In genomic region chr1:183956559-183957188, GRCh38 we compare ENCODE assay signal across 1 cellular context.
TF ChIP-seq lines count a peak whose summit lies in the region.

No MANE protein-coding gene starts in this region.

TF ChIP-seq in WTC11, 78 proteins besides CTCF, POLR2A, EP300 and RAD21 (continued from another document):
- TF ChIP-seq, protein P1, sequence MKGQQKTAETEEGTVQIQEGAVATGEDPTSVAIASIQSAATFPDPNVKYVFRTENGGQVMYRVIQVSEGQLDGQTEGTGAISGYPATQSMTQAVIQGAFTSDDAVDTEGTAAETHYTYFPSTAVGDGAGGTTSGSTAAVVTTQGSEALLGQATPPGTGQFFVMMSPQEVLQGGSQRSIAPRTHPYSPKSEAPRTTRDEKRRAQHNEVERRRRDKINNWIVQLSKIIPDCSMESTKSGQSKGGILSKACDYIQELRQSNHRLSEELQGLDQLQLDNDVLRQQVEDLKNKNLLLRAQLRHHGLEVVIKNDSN (CRISPR knock-in tag; IDR thresholded peaks at IDR 0.05): no peak
- TF ChIP-seq IRF1 (CRISPR knock-in tag; IDR thresholded peaks at IDR 0.05) (no peak), ZNF396 (CRISPR knock-in tag; IDR thresholded peaks at IDR 0.05; ENCODE audit: borderline replicate concordance) (no peak), SMAD3 (CRISPR knock-in tag; IDR thresholded peaks at IDR 0.05; ENCODE audit: borderline replicate concordance) (no peak)
- TF ChIP-seq, protein P2, sequence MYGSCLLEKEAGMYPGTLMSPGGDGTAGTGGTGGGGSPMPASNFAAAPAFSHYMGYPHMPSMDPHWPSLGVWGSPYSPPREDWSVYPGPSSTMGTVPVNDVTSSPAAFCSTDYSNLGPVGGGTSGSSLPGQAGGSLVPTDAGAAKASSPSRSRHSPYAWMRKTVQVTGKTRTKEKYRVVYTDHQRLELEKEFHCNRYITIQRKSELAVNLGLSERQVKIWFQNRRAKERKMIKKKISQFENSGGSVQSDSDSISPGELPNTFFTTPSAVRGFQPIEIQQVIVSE (CRISPR knock-in tag; IDR thresholded peaks at IDR 0.05; ENCODE audit: borderline replicate concordance): no peak
